ENCODE assay signal across 8 cellular contexts in the genomic region with DNA sequence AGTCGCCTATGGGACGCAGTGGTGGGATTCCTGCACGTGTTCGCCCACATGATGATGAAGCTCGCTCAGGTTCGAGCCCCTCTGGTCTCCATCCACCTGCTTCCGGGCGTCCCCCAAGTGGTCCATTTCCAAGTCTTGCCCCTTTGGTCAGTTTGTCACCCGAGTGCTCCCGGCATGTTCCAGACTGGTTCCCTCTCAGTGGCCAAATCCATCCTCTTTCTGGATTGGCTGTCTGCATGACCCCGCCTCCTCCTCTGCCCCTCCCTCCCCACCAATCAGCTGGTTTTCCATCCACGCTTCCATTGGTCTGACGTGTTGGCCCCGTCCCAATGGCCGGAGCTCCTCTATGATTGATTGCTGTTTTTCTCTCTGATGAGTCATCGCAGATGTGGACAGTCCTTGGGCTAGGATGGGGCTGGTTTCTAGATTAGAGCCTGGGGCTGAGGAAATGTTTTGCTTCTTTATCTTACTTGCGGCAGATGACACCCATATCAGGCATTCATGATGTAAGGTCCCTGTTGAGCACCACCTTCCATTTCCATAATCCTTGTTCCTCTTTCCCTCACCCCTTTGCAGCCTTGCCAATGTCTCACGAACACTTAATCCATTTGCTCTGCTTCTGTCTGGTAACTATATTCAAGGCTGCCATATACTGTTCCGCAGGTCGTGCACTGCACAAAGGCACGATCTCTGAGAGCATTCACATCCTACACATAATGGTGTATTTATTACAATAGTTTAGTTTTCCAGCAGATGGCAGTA.
A peak's percentile ranks its signal among the peaks of the same experiment; 100 is the strongest.
DNase-seq lines count a peak whose midpoint lies in the region; ATAC-seq lines count a peak whose summit lies in the region.

No MANE protein-coding gene starts in this region.

- H3K4me3 ChIP-seq in SJCRH30, result no peak overlapping the region

- no peak overlapping the region for H3K27ac ChIP-seq in SJCRH30
- H3K27ac ChIP-seq in caudate nucleus (ENCODE audit: low read depth, low read length), result peak overlapping the region; percentile 14

- H3K36me3 ChIP-seq in SJCRH30, result peaks cover 33% of the 10 kb centered on the region

- no peak overlapping the region for H3K27ac Mint-ChIP-seq in stimulated activated naive CD8-positive, alpha-beta T cell treated with anti-CD3 and anti-CD28 coated beads, Interleukin-15, amount 100 ng/mL, for 72 hours

- peak in 2 of 3 donors; percentile 30 to 38 for DNase-seq in stimulated activated CD4-positive, alpha-beta T cell treated with anti-CD3 and anti-CD28 coated beads, Interleukin-12 subunit alpha, Interleukin-12 subunit beta, amount 100 ng/mL, for 48 hours (ENCODE audit: low read depth in 2 of 3, low spot score in 1 of 3)
- DNase-seq in stimulated activated CD4-positive, alpha-beta T cell treated with anti-CD3 and anti-CD28 coated beads, Interleukin-2, amount 100 ng/mL, for 48 hours, result no peak
- DNase-seq in HuH-7.5 (ENCODE audit: low spot score), result peak; percentile 68
- peak; percentile 62 to 67 for DNase-seq in SJCRH30
- peak in 54 of 61 donors; percentile 7 to 87 (median 52) for DNase-seq in caudate nucleus (lab: John Stamatoyannopoulos, UW)
- DNase-seq in kidney tubule cell (ENCODE audit: low spot score), result peak; percentile 88
- DNase-seq in stimulated activated naive CD8-positive, alpha-beta T cell treated with anti-CD3 and anti-CD28 coated beads, Interleukin-15, amount 100 ng/mL, for 72 hours, result peak in 1 of 2 donors; percentile 47

- H3K27me3 ChIP-seq in SJCRH30, result no peaks in the 10 kb centered on the region

- peaks cover 24% of the 10 kb centered on the region for H3K4me1 Mint-ChIP-seq in stimulated activated naive CD8-positive, alpha-beta T cell treated with anti-CD3 and anti-CD28 coated beads, Interleukin-15, amount 100 ng/mL, for 72 hours

- peaks cover 9% of the 10 kb centered on the region for H3K27me3 Mint-ChIP-seq in stimulated activated naive CD8-positive, alpha-beta T cell treated with anti-CD3 and anti-CD28 coated beads, Interleukin-15, amount 100 ng/mL, for 72 hours

- H3K9me3 Mint-ChIP-seq in stimulated activated naive CD8-positive, alpha-beta T cell treated with anti-CD3 and anti-CD28 coated beads, Interleukin-15, amount 100 ng/mL, for 72 hours, result peaks cover 0 to 7% of the 10 kb centered on the region in 2 donors

- H3K4me1 ChIP-seq in SJCRH30, result no peaks in the 10 kb centered on the region

- H3K4me3 Mint-ChIP-seq in stimulated activated naive CD8-positive, alpha-beta T cell treated with anti-CD3 and anti-CD28 coated beads, Interleukin-15, amount 100 ng/mL, for 72 hours, result peak overlapping the region; percentile 36 to 77

- no peaks in the 10 kb centered on the region for H3K9me3 ChIP-seq in SJCRH30 (replicated peaks)

- peak; percentile 94 for ATAC-seq in stimulated activated naive CD8-positive, alpha-beta T cell treated with anti-CD3 and anti-CD28 coated beads, Interleukin-15, amount 100 ng/mL, for 72 hours
- no peak for ATAC-seq in HG03378 (IDR thresholded peaks at IDR 0.05; ENCODE audit: unreplicated experiment)

Comparison
In these comparisons a context has a peak if more than half of its experiments do, and no peak if none do; other contexts are left out.
1. DNase-seq: peak in stimulated activated CD4-positive, alpha-beta T cell treated with anti-CD3 and anti-CD28 coated beads, Interleukin-12 subunit alpha, Interleukin-12 subunit beta, amount 100 ng/mL, for 48 hours (2 of 3), HuH-7.5 (single experiment), SJCRH30 (2 of 2), caudate nucleus (54 of 61) and kidney tubule cell (single experiment); none in stimulated activated CD4-positive, alpha-beta T cell treated with anti-CD3 and anti-CD28 coated beads, Interleukin-2, amount 100 ng/mL, for 48 hours (0 of 2).